ENCODE assay signal across 14 cellular contexts in the genomic region with DNA sequence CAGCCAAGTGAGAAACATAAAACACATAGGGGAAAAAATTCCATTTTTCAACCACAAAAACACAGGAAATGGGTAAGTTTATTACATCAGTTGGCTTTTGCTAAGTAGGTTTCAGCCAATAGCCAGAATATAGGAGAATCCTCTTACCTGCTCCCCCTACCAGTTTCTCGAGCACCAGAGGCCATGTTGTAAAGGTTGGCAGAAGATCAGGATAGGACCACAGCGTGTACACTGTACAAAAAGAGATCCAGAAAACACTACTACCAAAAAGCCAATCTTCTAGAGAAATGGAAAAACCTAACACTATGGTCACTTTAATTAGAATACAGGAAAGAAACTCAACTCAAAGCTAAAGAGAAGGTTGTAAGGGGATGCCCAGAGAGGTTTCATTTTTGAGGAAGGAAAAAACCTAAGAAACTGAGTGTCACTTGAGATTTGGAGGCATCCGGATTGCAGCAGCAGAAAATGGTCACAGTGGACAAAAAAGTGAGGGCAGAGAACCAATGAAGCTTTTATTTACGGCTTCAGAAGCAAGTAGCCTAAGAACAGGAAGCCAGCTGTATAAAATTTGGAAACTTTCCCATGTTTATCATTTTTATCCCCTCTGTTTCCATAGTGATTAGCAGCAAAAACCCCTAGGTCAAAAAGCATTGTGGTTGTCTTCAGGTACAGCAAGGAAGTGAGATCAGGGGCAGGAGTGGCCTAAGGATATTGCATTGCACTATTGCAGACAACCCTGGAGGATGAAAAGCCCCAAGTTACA.
DNase-seq lines count a peak whose midpoint lies in the region; ATAC-seq lines count a peak whose summit lies in the region.
"Had no signal": no experiment of that assay in that cellular context is flagged by ENCODE, and none has a peak within 500 bp of the region (broad histone marks: within the 10 kb centered on the region; RNA-seq: fewer than 3 reads in every experiment).

No MANE protein-coding gene starts in this region.

- DNase-seq in NCI-H2196 (lab: John Stamatoyannopoulos, UW; ENCODE audit: unreplicated experiment): peak; percentile 16
- no peak for DNase-seq in NCI-H2196 treated with DMSO at 0.1 percent for 48 hours (lab: John Stamatoyannopoulos, UW; ENCODE audit: unreplicated experiment)
- DNase-seq in memory B cell (ENCODE audit: low spot score in 2 of 2): no peak
- no peak for DNase-seq in inferior parietal cortex (ENCODE audit: extremely low spot score)
- no peak for DNase-seq in SHP77 treated with DMSO at 0.1 percent for 48 hours (lab: John Stamatoyannopoulos, UW)
- DNase-seq in DMS53 (lab: John Stamatoyannopoulos, UW): no peak
- DNase-seq: DMS 273 treated with DMSO at 0.1 percent for 48 hours; hypothalamus; nucleus accumbens; stimulated activated CD4-positive, alpha-beta T cell treated with anti-CD3 and anti-CD28 coated beads, Interleukin-12 subunit alpha, Interleukin-12 subunit beta, amount 100 ng/mL, for 4 hours; T-helper 9 cell; upper lobe of right lung had no signal

- H3K36me3 Mint-ChIP-seq in T-helper 1 cell treated with Interleukin-12 subunit alpha and Interleukin-12 subunit beta and Interleukin-4 antibody, amounts not matched to agents 30 μg/mL and 1 μg/mL, for 36 hours (ENCODE audit: low read depth): peaks cover 25% of the 10 kb centered on the region
- H3K36me3 Mint-ChIP-seq in memory B cell: peaks cover 24% of the 10 kb centered on the region

- peaks cover 41% of the 10 kb centered on the region for H3K4me1 Mint-ChIP-seq in T-helper 1 cell treated with Interleukin-12 subunit alpha and Interleukin-12 subunit beta and Interleukin-4 antibody, amounts not matched to agents 30 μg/mL and 1 μg/mL, for 36 hours (ENCODE audit: low read depth)
- peaks cover 11% of the 10 kb centered on the region for H3K4me1 Mint-ChIP-seq in memory B cell

- ATAC-seq in GM18868 (IDR thresholded peaks at IDR 0.05; ENCODE audit: unreplicated experiment): peak; percentile 37
- no peak for ATAC-seq in memory B cell (ENCODE audit: low read depth)
- ATAC-seq: upper lobe of right lung had no signal

- H3K27ac Mint-ChIP-seq in T-helper 1 cell treated with Interleukin-12 subunit alpha and Interleukin-12 subunit beta and Interleukin-4 antibody, amounts not matched to agents 30 μg/mL and 1 μg/mL, for 36 hours: peak overlapping the region; percentile 94
- peak overlapping the region; percentile 77 for H3K27ac Mint-ChIP-seq in memory B cell

- H3K9me3 Mint-ChIP-seq in T-helper 1 cell treated with Interleukin-12 subunit alpha and Interleukin-12 subunit beta and Interleukin-4 antibody, amounts not matched to agents 30 μg/mL and 1 μg/mL, for 36 hours: no peaks in the 10 kb centered on the region
- no peaks in the 10 kb centered on the region for H3K9me3 Mint-ChIP-seq in memory B cell

- H3K27me3 Mint-ChIP-seq in T-helper 1 cell treated with Interleukin-12 subunit alpha and Interleukin-12 subunit beta and Interleukin-4 antibody, amounts not matched to agents 30 μg/mL and 1 μg/mL, for 36 hours (ENCODE audit: low read depth): no peaks in the 10 kb centered on the region
- H3K27me3 Mint-ChIP-seq in memory B cell: no peaks in the 10 kb centered on the region

- H3K4me3 Mint-ChIP-seq in T-helper 1 cell treated with Interleukin-12 subunit alpha and Interleukin-12 subunit beta and Interleukin-4 antibody, amounts not matched to agents 30 μg/mL and 1 μg/mL, for 36 hours: peak overlapping the region; percentile 61
- no peak overlapping the region for H3K4me3 Mint-ChIP-seq in memory B cell
